15 cellular contexts compared by ENCODE assay signal in genomic region chr10:4771554-4772201, GRCh38. TPM values are rescaled to one million over a fixed set of nuclear protein-coding genes. Genes with fewer than 3 reads are reported as not detected.
A peak's percentile ranks its signal among the peaks of the same experiment; 100 is the strongest.
DNase-seq lines count a peak whose midpoint lies in the region; ATAC-seq, FAIRE-seq and TF ChIP-seq lines count a peak whose summit lies in the region.
"Had no signal": no experiment of that assay in that cellular context is flagged by ENCODE, and none has a peak within 500 bp of the region (broad histone marks: within the 10 kb centered on the region; RNA-seq: fewer than 3 reads in every experiment).

No MANE protein-coding gene starts in this region.

- H3K9me3 Mint-ChIP-seq in nephron progenitor cell (no peaks in the 10 kb centered on the region), glutamatergic neuron (ENCODE audit: unreplicated experiment) (peaks cover 2% of the 10 kb centered on the region)
- H3K9me3 Mint-ChIP-seq: activated CD4-positive, alpha-beta memory T cell treated with anti-CD3 and anti-CD28 coated beads, Interleukin-2, amount 10 ng/mL, durations not matched to agents 7 days and 5 days; T-cell had no signal

- peak overlapping the region; percentile 99 for H3K4ac ChIP-seq in IMR-90 (ENCODE audit: low read depth, low read length)

- peaks cover 11% of the 10 kb centered on the region for H3K4me1 Mint-ChIP-seq in nephron progenitor cell
- H3K4me1 Mint-ChIP-seq in glutamatergic neuron (ENCODE audit: low read depth, unreplicated experiment), result peaks cover 4% of the 10 kb centered on the region
- H3K4me1 Mint-ChIP-seq: T-cell had no signal

- no peak overlapping the region for H3K4me3 ChIP-seq in A549
- H3K4me3 ChIP-seq in IMR-90 (ENCODE audit: insufficient read depth, low read depth, low read length), result no peak overlapping the region
- no peak overlapping the region for H3K4me3 ChIP-seq in coronary artery
- H3K4me3 ChIP-seq: prostate gland had no signal

- peak overlapping the region; percentile 100 for H2BK5ac ChIP-seq in IMR-90 (ENCODE audit: low read depth, low read length, poor library complexity, severe bottlenecking)

- no peak for TF ChIP-seq RAD21 in A549 (conservative IDR thresholded peaks at IDR 0.05 in 1 of 2, IDR thresholded peaks at IDR 0.05 in 1 of 2)
- TF ChIP-seq RAD21 in IMR-90 (IDR thresholded peaks at IDR 0.05; ENCODE audit: low read length), result 0 out of 2 replicates have a peak, but pooled peaks have one; percentile 3

- no peak for FAIRE-seq in A549 (lab: Jason Lieb, UNC)
- FAIRE-seq: H1 had no signal

- peak overlapping the region; percentile 92 for H2AK9ac ChIP-seq in IMR-90 (replicated peaks; ENCODE audit: low read depth, low read length, poor library complexity)

- H4K91ac ChIP-seq in IMR-90 (ENCODE audit: insufficient read depth, low read depth, low read length), result peak overlapping the region; percentile 98

- TF ChIP-seq CTCF in A549 (IDR thresholded peaks at IDR 0.05) (no peak), IMR-90 (conservative IDR thresholded peaks at IDR 0.05; ENCODE audit: low read depth, low read length) (no peak), coronary artery (IDR thresholded peaks at IDR 0.05) (no peak), nephron progenitor cell (IDR thresholded peaks at IDR 0.05) (peak; percentile 3), glutamatergic neuron (IDR thresholded peaks at IDR 0.05; ENCODE audit: partially characterized antibody, unreplicated experiment) (no peak)

- DNase-seq in A549 (ENCODE audit: low read depth in 1 of 2, low spot score in 1 of 2) (no peak), IMR-90 (peak; percentile 85), coronary artery (ENCODE audit: low spot score) (no peak), nephron progenitor cell (no peak), glutamatergic neuron (no peak)
- no peak for DNase-seq in stimulated activated CD4-positive, alpha-beta T cell treated with anti-CD3 and anti-CD28 coated beads, Interleukin-4, amount 100 ng/mL, for 4 hours
- DNase-seq: activated CD4-positive, alpha-beta memory T cell treated with anti-CD3 and anti-CD28 coated beads, Interleukin-2, amount 10 ng/mL, durations not matched to agents 7 days and 5 days; BE2C; left colon; MV-4-11; T-cell had no signal

- TSS peak; percentile 77 for BruUV-seq in IMR-90 (replicated peaks; lab: Mats Ljungman, UMichigan)

- intact Hi-C loops in IMR-90 (cut with micrococcal nuclease), result loop anchor here (2.0 to 5.0 kb wide), 3 partner anchors 37 to 1319 kb away; no protein-coding TSS in a partner anchor

- peak overlapping the region; percentile 99 for H3K56ac ChIP-seq in IMR-90 (ENCODE audit: extremely low read depth, insufficient read depth, low read length)

- H3K18ac ChIP-seq in IMR-90 (ENCODE audit: low read depth, low read length), result peak overlapping the region; percentile 96

- H3K79me1 ChIP-seq in IMR-90 (ENCODE audit: low read depth in 1 of 2, low read length in 2 of 2), result peaks cover 3 to 16% of the 10 kb centered on the region in 2 experiments; a peak in 3 of 4 replicates

- POLR2A ChIA-PET in A549 (lab: Yijun Ruan, JAX), result interaction anchor here (2.3 kb wide), 1 partner anchor 986 kb away, joined by 16 read pairs; the partner anchor contains the start of gene KLF6
- POLR2A ChIA-PET in IMR-90 (lab: Charles Lee; ENCODE audit: unreplicated experiment), result interaction anchor here (0.6 kb wide), 1 partner anchor 316 kb away, joined by 3 read pairs; no protein-coding TSS in a partner anchor

- no peaks in the 10 kb centered on the region for H3K36me3 Mint-ChIP-seq in nephron progenitor cell (ENCODE audit: low read depth)
- H3K36me3 Mint-ChIP-seq in glutamatergic neuron (ENCODE audit: unreplicated experiment), result no peaks in the 10 kb centered on the region
- H3K36me3 Mint-ChIP-seq: T-cell had no signal

- peak overlapping the region; percentile 71 for H2BK15ac ChIP-seq in IMR-90 (ENCODE audit: low read depth, low read length)

- H3K27ac ChIP-seq in A549, result peak overlapping the region; percentile 80
- peak overlapping the region; percentile 98 for H3K27ac ChIP-seq in IMR-90 (ENCODE audit: insufficient read depth, low read length)
- H3K27ac ChIP-seq in coronary artery, result peak overlapping the region; percentile 29 to 67
- H3K27ac ChIP-seq: prostate gland had no signal

- H2BK120ac ChIP-seq in IMR-90 (ENCODE audit: low read depth, low read length), result peak overlapping the region; percentile 99

- CTCF ChIA-PET in A549 (lab: Yijun Ruan, JAX) (interaction anchor here (0.6 to 12.9 kb wide), 15 partner anchors 9 to 1575 kb away, joined by 3 to 127 read pairs (median 5); no protein-coding TSS in a partner anchor), IMR-90 (lab: Yijun Ruan, JAX) (interaction anchor here (0.6 kb wide), 1 partner anchor 56 kb away, joined by 3 read pairs; no protein-coding TSS in a partner anchor)

- dilution Hi-C loops in IMR-90 (cut with HindIII; ENCODE audit: low sequenced_read_pairs, unreplicated experiment), result no loop called here

- TF ChIP-seq EP300 in A549 (IDR thresholded peaks at IDR 0.05), result no peak

- H3K4me3 Mint-ChIP-seq in nephron progenitor cell (no peak overlapping the region), glutamatergic neuron (ENCODE audit: unreplicated experiment) (no peak overlapping the region)
- H3K4me3 Mint-ChIP-seq: activated CD4-positive, alpha-beta memory T cell treated with anti-CD3 and anti-CD28 coated beads, Interleukin-2, amount 10 ng/mL, durations not matched to agents 7 days and 5 days; T-cell had no signal

- H3K4me1 ChIP-seq in A549 (peaks cover 39% of the 10 kb centered on the region), IMR-90 (ENCODE audit: control insufficient read depth, insufficient read depth, low read length) (peaks cover 12% of the 10 kb centered on the region)
- H3K4me1 ChIP-seq: BE2C, prostate gland had no signal

- peak overlapping the region; percentile 49 for H2AFZ ChIP-seq in IMR-90 (replicated peaks; ENCODE audit: low read length, poor library complexity)

- ATAC-seq in A549, result no peak
- ATAC-seq in IMR-90 (ENCODE audit: low read depth), result peak; percentile 40
- no peak for ATAC-seq in HG02759 (IDR thresholded peaks at IDR 0.05; ENCODE audit: unreplicated experiment)
- ATAC-seq in HG03196 (IDR thresholded peaks at IDR 0.05; ENCODE audit: unreplicated experiment), result no peak
- ATAC-seq: T-cell had no signal

- no peaks in the 10 kb centered on the region for H4K20me1 ChIP-seq in IMR-90 (ENCODE audit: insufficient read depth, low read length)

- peaks cover 4% of the 10 kb centered on the region for H3K9me1 ChIP-seq in IMR-90 (ENCODE audit: insufficient read depth, low read length)

- H2BK20ac ChIP-seq in IMR-90 (ENCODE audit: low read depth, low read length), result peak overlapping the region; percentile 99

- peak overlapping the region; percentile 98 for H3K23ac ChIP-seq in IMR-90 (ENCODE audit: low read depth, low read length)

- H3K27me3 Mint-ChIP-seq in nephron progenitor cell (ENCODE audit: low read depth, poor library complexity) (peaks cover 18% of the 10 kb centered on the region), glutamatergic neuron (ENCODE audit: unreplicated experiment) (no peaks in the 10 kb centered on the region)

- H3K14ac ChIP-seq in IMR-90 (replicated peaks; ENCODE audit: low read depth, low read length), result peak overlapping the region; percentile 98

- no peaks in the 10 kb centered on the region for H3K36me3 ChIP-seq in IMR-90 (ENCODE audit: control insufficient read depth, insufficient read depth, low read length)
- H3K36me3 ChIP-seq: BE2C, prostate gland had no signal

- H3K4me2 ChIP-seq in A549 (peak overlapping the region; percentile 70), IMR-90 (ENCODE audit: low read depth, low read length) (peak overlapping the region; percentile 80)

- peak overlapping the region; percentile 54 for H3K9ac ChIP-seq in IMR-90 (ENCODE audit: low read depth, low read length)

- no peaks in the 10 kb centered on the region for H3K27me3 ChIP-seq in IMR-90 (ENCODE audit: control insufficient read depth, insufficient read depth, low read length)
- H3K27me3 ChIP-seq: BE2C had no signal

- H4K5ac ChIP-seq in IMR-90 (ENCODE audit: low read depth, low read length), result peak overlapping the region; percentile 96

- H3K9me3 ChIP-seq in A549 (no peaks in the 10 kb centered on the region), IMR-90 (ENCODE audit: control insufficient read depth, insufficient read depth, low read length) (no peaks in the 10 kb centered on the region)
- H3K9me3 ChIP-seq: BE2C, prostate gland had no signal

- no peak for TF ChIP-seq POLR2A in A549 (IDR thresholded peaks at IDR 0.05; ENCODE audit: low read length)
- TF ChIP-seq POLR2A in IMR-90 (IDR thresholded peaks at IDR 0.05; ENCODE audit: low read depth, low read length), result no peak

- H2AK5ac ChIP-seq in IMR-90 (ENCODE audit: low read depth, low read length), result peak overlapping the region; percentile 96

- H3K27ac Mint-ChIP-seq in nephron progenitor cell (no peak overlapping the region), glutamatergic neuron (ENCODE audit: unreplicated experiment) (no peak overlapping the region)
- H3K27ac Mint-ChIP-seq: activated CD4-positive, alpha-beta memory T cell treated with anti-CD3 and anti-CD28 coated beads, Interleukin-2, amount 10 ng/mL, durations not matched to agents 7 days and 5 days; T-cell had no signal

- in situ Hi-C loops in IMR-90 (cut with MboI; ENCODE audit: low sequenced_read_pairs), result loop anchor here (10.0 to 25.0 kb wide), 3 partner anchors 509 to 987 kb away; partner anchors contain the start of gene KLF6

- 89% methylated on average over 5 of the region's 5 CpGs for WGBS in A549 (ENCODE audit: missing lambda C conversion rate)
- WGBS in IMR-90 (ENCODE audit: extremely low coverage in 2 of 2, insufficient read length in 1 of 2), 2 experiments, result 43% methylated on average over 1 of the region's 5 CpGs; no CpG with 5 or more reads in 1 of the 2 experiments

- H4K8ac ChIP-seq in IMR-90 (ENCODE audit: low read depth in 2 of 2, low read length in 2 of 2), result peak overlapping the region; percentile 93 to 98

TF ChIP-seq in A549, 52 proteins besides CTCF, POLR2A, EP300 and RAD21:
- no peak for TF ChIP-seq ZNF302 (CRISPR knock-in tag; IDR thresholded peaks at IDR 0.05)
- no peak for TF ChIP-seq FOSL2 (IDR thresholded peaks at IDR 0.05)
- 0 out of 2 replicates have a peak, but pooled peaks have one; percentile 69 for TF ChIP-seq FOSL2 (CRISPR knock-in tag; IDR thresholded peaks at IDR 0.05)

RNA-seq across cellular contexts. Expression of gene AKR1E2, which starts 54.3 kb away (rescaled TPM):
- polyA plus RNA-seq in A549 (2011; rRNA removed), result 17.5 and 20.0 TPM in 2 replicates
- polyA plus RNA-seq in A549 (2012; cell fraction: cytosol; rRNA removed), result 12.0 and 14.8 TPM in 2 replicates
- 25.9 and 28.9 TPM in 2 replicates for polyA plus RNA-seq in A549 (2012; cell fraction: nucleus; rRNA removed)
- polyA plus RNA-seq in A549 (2017; fragmentation: RNase III; extraction: RNeasy Plus Mini Kit Qiagen cat#74134 plus additional on column Dnase treatment), result 10.5 to 15.2 TPM (median 11.2 TPM) in 3 replicates
- 139 and 226 TPM in 2 replicates for polyA minus RNA-seq in A549 (2011; rRNA and poly(A)+ RNA removed)
- 2.2 and 3.4 TPM in 2 replicates for total RNA-seq in IMR-90 (2012; rRNA removed)
- polyA plus RNA-seq in IMR-90 (2012; rRNA removed), result 1.1 and 1.2 TPM in 2 replicates
- polyA plus RNA-seq in IMR-90 (2012; cell fraction: cytosol; rRNA removed), result 0.76 and 0.79 TPM in 2 replicates
- polyA plus RNA-seq in IMR-90 (2012; cell fraction: nucleus; rRNA removed; ENCODE audit: low replicate concordance), result 1.9 and 4.7 TPM in 2 replicates
- 8.7 TPM for total RNA-seq in glutamatergic neuron (ENCODE audit: unreplicated experiment)

Comparison
In these comparisons a context has a peak if more than half of its experiments do, and no peak if none do; other contexts are left out.
1. H3K27ac ChIP-seq: peak in every context shown above with its lines; median percentile 98 in IMR-90; 80 in A549; 48 in coronary artery.